Comparison of ENCODE assay signal across 1 cellular context in genomic region chr19:19663292-19664120, GRCh38.
A peak's percentile ranks its signal among the peaks of the same experiment; 100 is the strongest.
TF ChIP-seq lines count a peak whose summit lies in the region.

TSS of gene ATP13A1 (minus strand) at chr19:19663676. CDS start at chr19:19663666, 10 bp downstream.

TF ChIP-seq in H1, 55 proteins besides CTCF, POLR2A, EP300 and RAD21 (continued from another document):
- TF ChIP-seq KDM1A (IDR thresholded peaks at IDR 0.05; ENCODE audit: borderline replicate concordance, low read length) (no peak), NRF1 (IDR thresholded peaks at IDR 0.05; ENCODE audit: low read depth, low read length) (peak; percentile 26; the same call in 1 of the 2 replicates), KDM5A (IDR thresholded peaks at IDR 0.05; ENCODE audit: low read length) (no peak), RBBP5 (IDR thresholded peaks at IDR 0.05; ENCODE audit: borderline replicate concordance, low read depth, low read length) (peak; percentile 96), BCL11A (IDR thresholded peaks at IDR 0.05; ENCODE audit: low read depth in 2 of 2, low read length in 2 of 2) (no peak), POU5F1 (IDR thresholded peaks at IDR 0.05; ENCODE audit: low read depth, low read length) (no peak), E2F6 (IDR thresholded peaks at IDR 0.05) (0 out of 2 replicates have a peak, but pooled peaks have one; percentile 16), ASH2L (IDR thresholded peaks at IDR 0.05; ENCODE audit: low read length) (peak; percentile 73), TCF12 (IDR thresholded peaks at IDR 0.05; ENCODE audit: low read depth, low read length) (no peak), SRF (IDR thresholded peaks at IDR 0.05; ENCODE audit: low read depth, low read length) (no peak), SP1 (IDR thresholded peaks at IDR 0.05; ENCODE audit: low read depth, low read length) (no peak), GTF2F1 (IDR thresholded peaks at IDR 0.05; ENCODE audit: borderline replicate concordance, low read depth, low read length) (peak; percentile 78; the same call in 1 of the 2 replicates), SUZ12 (IDR thresholded peaks at IDR 0.05; ENCODE audit: low read length) (no peak), HDAC2 (IDR thresholded peaks at IDR 0.05; ENCODE audit: borderline replicate concordance in 1 of 2, low read depth in 2 of 2, low read length in 2 of 2) (peak in 1 of 2 experiments; percentile 75; a peak in 1 of 4 replicates), TAF1 (IDR thresholded peaks at IDR 0.05; ENCODE audit: low read depth, low read length) (peak; percentile 88), YY1 (IDR thresholded peaks at IDR 0.05; ENCODE audit: low read depth, low read length) (peak; percentile 99), RXRA (IDR thresholded peaks at IDR 0.05; ENCODE audit: insufficient read depth, low read depth, low read length) (no peak), ATF2 (IDR thresholded peaks at IDR 0.05; ENCODE audit: low read length) (no peak), TBP (IDR thresholded peaks at IDR 0.05; ENCODE audit: low read depth, low read length) (peak; percentile 81; the same call in 1 of the 2 replicates), HDAC6 (IDR thresholded peaks at IDR 0.05; ENCODE audit: low read depth, low read length) (no peak), CEBPB (IDR thresholded peaks at IDR 0.05; ENCODE audit: low read depth, low read length) (no peak), CBX5 (IDR thresholded peaks at IDR 0.05; ENCODE audit: low read depth, low read length) (no peak), FOSL1 (IDR thresholded peaks at IDR 0.05; ENCODE audit: insufficient read depth, low read depth, low read length) (no peak), SAP30 (IDR thresholded peaks at IDR 0.05; ENCODE audit: insufficient read depth, insufficient replicate concordance, low read length) (peak; percentile 98), RFX5 (IDR thresholded peaks at IDR 0.05; ENCODE audit: borderline replicate concordance, low read depth, low read length) (no peak), CHD1 (IDR thresholded peaks at IDR 0.05; ENCODE audit: low read depth, low read length) (no peak), SP4 (IDR thresholded peaks at IDR 0.05; ENCODE audit: low read length) (0 out of 2 replicates have a peak, but pooled peaks have one; percentile 69), BACH1 (IDR thresholded peaks at IDR 0.05; ENCODE audit: low read length) (no peak), EGR1 (IDR thresholded peaks at IDR 0.05; ENCODE audit: borderline replicate concordance, low read depth, low read length) (peak; percentile 94), PHF8 (conservative IDR thresholded peaks at IDR 0.05; ENCODE audit: low read depth, low read length) (peak; percentile 89), POLR2AphosphoS5 (IDR thresholded peaks at IDR 0.05; ENCODE audit: low read depth, low read length) (no peak; the same call in 1 of the 2 replicates), MAFK (IDR thresholded peaks at IDR 0.05; ENCODE audit: low read depth, low read length) (no peak), CBX8 (IDR thresholded peaks at IDR 0.05; ENCODE audit: borderline replicate concordance, low read depth, low read length) (no peak), NANOG (IDR thresholded peaks at IDR 0.05; ENCODE audit: insufficient read depth, low read depth, low read length, poor library complexity, severe bottlenecking) (no peak), CTBP2 (IDR thresholded peaks at IDR 0.05; ENCODE audit: borderline replicate concordance, insufficient read depth, insufficient read length, low read length) (no peak), RNF2 (IDR thresholded peaks at IDR 0.05; ENCODE audit: borderline replicate concordance, low read depth, low read length, missing control alignments, poor library complexity, severe bottlenecking) (no peak), GABPA (IDR thresholded peaks at IDR 0.05; ENCODE audit: borderline replicate concordance, insufficient read depth, low read length) (peak; percentile 83; the same call in 1 of the 2 replicates), JUN (IDR thresholded peaks at IDR 0.05; ENCODE audit: low read depth, low read length) (0 out of 2 replicates have a peak, but pooled peaks have one; percentile 9), ZNF274 (IDR thresholded peaks at IDR 0.05; ENCODE audit: borderline replicate concordance, extremely low read depth, low read length) (no peak), KDM4A (IDR thresholded peaks at IDR 0.05; ENCODE audit: low read depth, low read length, severe bottlenecking) (peak; percentile 70), SP2 (IDR thresholded peaks at IDR 0.05; ENCODE audit: low read length) (no peak), TAF7 (optimal IDR thresholded peaks at IDR 0.05; ENCODE audit: borderline replicate concordance, low read depth, low read length) (peak; percentile 87), ATF3 (IDR thresholded peaks at IDR 0.05; ENCODE audit: insufficient read depth, low read depth, low read length) (no peak), SIN3A (conservative IDR thresholded peaks at IDR 0.05 in 1 of 2, IDR thresholded peaks at IDR 0.05 in 1 of 2; ENCODE audit: low read depth in 1 of 2, low read length in 2 of 2) (peak; percentile 91 to 97; a peak in 3 of 4 replicates), SIX5 (IDR thresholded peaks at IDR 0.05; ENCODE audit: low read depth, low read length) (no peak), BRCA1 (IDR thresholded peaks at IDR 0.05; ENCODE audit: low read depth, low read length) (no peak), TEAD4 (IDR thresholded peaks at IDR 0.05; ENCODE audit: low read depth, low read length) (no peak), SIRT6 (IDR thresholded peaks at IDR 0.05; ENCODE audit: low read length) (no peak), CHD2 (IDR thresholded peaks at IDR 0.05; ENCODE audit: low read length) (no peak)
- TF ChIP-seq, protein P1, sequence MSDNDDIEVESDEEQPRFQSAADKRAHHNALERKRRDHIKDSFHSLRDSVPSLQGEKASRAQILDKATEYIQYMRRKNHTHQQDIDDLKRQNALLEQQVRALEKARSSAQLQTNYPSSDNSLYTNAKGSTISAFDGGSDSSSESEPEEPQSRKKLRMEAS (IDR thresholded peaks at IDR 0.05), result peak; percentile 57
- TF ChIP-seq, protein P2, sequence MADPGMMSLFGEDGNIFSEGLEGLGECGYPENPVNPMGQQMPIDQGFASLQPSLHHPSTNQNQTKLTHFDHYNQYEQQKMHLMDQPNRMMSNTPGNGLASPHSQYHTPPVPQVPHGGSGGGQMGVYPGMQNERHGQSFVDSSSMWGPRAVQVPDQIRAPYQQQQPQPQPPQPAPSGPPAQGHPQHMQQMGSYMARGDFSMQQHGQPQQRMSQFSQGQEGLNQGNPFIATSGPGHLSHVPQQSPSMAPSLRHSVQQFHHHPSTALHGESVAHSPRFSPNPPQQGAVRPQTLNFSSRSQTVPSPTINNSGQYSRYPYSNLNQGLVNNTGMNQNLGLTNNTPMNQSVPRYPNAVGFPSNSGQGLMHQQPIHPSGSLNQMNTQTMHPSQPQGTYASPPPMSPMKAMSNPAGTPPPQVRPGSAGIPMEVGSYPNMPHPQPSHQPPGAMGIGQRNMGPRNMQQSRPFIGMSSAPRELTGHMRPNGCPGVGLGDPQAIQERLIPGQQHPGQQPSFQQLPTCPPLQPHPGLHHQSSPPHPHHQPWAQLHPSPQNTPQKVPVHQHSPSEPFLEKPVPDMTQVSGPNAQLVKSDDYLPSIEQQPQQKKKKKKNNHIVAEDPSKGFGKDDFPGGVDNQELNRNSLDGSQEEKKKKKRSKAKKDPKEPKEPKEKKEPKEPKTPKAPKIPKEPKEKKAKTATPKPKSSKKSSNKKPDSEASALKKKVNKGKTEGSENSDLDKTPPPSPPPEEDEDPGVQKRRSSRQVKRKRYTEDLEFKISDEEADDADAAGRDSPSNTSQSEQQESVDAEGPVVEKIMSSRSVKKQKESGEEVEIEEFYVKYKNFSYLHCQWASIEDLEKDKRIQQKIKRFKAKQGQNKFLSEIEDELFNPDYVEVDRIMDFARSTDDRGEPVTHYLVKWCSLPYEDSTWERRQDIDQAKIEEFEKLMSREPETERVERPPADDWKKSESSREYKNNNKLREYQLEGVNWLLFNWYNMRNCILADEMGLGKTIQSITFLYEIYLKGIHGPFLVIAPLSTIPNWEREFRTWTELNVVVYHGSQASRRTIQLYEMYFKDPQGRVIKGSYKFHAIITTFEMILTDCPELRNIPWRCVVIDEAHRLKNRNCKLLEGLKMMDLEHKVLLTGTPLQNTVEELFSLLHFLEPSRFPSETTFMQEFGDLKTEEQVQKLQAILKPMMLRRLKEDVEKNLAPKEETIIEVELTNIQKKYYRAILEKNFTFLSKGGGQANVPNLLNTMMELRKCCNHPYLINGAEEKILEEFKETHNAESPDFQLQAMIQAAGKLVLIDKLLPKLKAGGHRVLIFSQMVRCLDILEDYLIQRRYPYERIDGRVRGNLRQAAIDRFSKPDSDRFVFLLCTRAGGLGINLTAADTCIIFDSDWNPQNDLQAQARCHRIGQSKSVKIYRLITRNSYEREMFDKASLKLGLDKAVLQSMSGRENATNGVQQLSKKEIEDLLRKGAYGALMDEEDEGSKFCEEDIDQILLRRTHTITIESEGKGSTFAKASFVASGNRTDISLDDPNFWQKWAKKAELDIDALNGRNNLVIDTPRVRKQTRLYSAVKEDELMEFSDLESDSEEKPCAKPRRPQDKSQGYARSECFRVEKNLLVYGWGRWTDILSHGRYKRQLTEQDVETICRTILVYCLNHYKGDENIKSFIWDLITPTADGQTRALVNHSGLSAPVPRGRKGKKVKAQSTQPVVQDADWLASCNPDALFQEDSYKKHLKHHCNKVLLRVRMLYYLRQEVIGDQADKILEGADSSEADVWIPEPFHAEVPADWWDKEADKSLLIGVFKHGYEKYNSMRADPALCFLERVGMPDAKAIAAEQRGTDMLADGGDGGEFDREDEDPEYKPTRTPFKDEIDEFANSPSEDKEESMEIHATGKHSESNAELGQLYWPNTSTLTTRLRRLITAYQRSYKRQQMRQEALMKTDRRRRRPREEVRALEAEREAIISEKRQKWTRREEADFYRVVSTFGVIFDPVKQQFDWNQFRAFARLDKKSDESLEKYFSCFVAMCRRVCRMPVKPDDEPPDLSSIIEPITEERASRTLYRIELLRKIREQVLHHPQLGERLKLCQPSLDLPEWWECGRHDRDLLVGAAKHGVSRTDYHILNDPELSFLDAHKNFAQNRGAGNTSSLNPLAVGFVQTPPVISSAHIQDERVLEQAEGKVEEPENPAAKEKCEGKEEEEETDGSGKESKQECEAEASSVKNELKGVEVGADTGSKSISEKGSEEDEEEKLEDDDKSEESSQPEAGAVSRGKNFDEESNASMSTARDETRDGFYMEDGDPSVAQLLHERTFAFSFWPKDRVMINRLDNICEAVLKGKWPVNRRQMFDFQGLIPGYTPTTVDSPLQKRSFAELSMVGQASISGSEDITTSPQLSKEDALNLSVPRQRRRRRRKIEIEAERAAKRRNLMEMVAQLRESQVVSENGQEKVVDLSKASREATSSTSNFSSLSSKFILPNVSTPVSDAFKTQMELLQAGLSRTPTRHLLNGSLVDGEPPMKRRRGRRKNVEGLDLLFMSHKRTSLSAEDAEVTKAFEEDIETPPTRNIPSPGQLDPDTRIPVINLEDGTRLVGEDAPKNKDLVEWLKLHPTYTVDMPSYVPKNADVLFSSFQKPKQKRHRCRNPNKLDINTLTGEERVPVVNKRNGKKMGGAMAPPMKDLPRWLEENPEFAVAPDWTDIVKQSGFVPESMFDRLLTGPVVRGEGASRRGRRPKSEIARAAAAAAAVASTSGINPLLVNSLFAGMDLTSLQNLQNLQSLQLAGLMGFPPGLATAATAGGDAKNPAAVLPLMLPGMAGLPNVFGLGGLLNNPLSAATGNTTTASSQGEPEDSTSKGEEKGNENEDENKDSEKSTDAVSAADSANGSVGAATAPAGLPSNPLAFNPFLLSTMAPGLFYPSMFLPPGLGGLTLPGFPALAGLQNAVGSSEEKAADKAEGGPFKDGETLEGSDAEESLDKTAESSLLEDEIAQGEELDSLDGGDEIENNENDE (IDR thresholded peaks at IDR 0.05; ENCODE audit: insufficient replicate concordance, low read length), result no peak
- TF ChIP-seq, protein P3, sequence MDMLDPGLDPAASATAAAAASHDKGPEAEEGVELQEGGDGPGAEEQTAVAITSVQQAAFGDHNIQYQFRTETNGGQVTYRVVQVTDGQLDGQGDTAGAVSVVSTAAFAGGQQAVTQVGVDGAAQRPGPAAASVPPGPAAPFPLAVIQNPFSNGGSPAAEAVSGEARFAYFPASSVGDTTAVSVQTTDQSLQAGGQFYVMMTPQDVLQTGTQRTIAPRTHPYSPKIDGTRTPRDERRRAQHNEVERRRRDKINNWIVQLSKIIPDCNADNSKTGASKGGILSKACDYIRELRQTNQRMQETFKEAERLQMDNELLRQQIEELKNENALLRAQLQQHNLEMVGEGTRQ (IDR thresholded peaks at IDR 0.05; ENCODE audit: low read length), result no peak
